In genomic region chr10:11610151-11610854, GRCh38 we compare ENCODE assay signal across 8 cellular contexts. TPM values are rescaled to one million over a fixed set of nuclear protein-coding genes. Genes with fewer than 3 reads are reported as not detected.
A peak's percentile ranks its signal among the peaks of the same experiment; 100 is the strongest.
DNase-seq lines count a peak whose midpoint lies in the region; ATAC-seq and TF ChIP-seq lines count a peak whose summit lies in the region.

No MANE protein-coding gene starts in this region.

- ATAC-seq in SK-N-SH treated with all-trans-retinoic acid at 6 μM for 48 hours (peak; percentile 15; the same call in 2 of the 3 replicates), foreskin keratinocyte (no peak), HG03095 (IDR thresholded peaks at IDR 0.05; ENCODE audit: unreplicated experiment) (no peak), GM18505 (IDR thresholded peaks at IDR 0.05; ENCODE audit: unreplicated experiment) (no peak), HG03469 (IDR thresholded peaks at IDR 0.05; ENCODE audit: unreplicated experiment) (no peak)

- H3K4me3 ChIP-seq in H7 (ENCODE audit: insufficient read depth, low read depth, low read length): peak overlapping the region; percentile 83
- peak overlapping the region; percentile 80 for H3K4me3 ChIP-seq in skeletal muscle satellite cell (ENCODE audit: low read length)

- DNase-seq in H7: no peak
- no peak for DNase-seq in foreskin keratinocyte
- no peak for DNase-seq in NCI-H2171 (lab: John Stamatoyannopoulos, UW)

- peak overlapping the region; percentile 87 for H3K4me2 ChIP-seq in skeletal muscle satellite cell (ENCODE audit: low read length)

- H3K36me3 ChIP-seq in H7 (replicated peaks; ENCODE audit: control insufficient read depth, insufficient read depth, low read length) (no peaks in the 10 kb centered on the region), skeletal muscle satellite cell (ENCODE audit: insufficient read depth, low read length) (no peaks in the 10 kb centered on the region)

- no peaks in the 10 kb centered on the region for H3K9me3 ChIP-seq in skeletal muscle satellite cell (replicated peaks; ENCODE audit: low read length)

- H3K27ac ChIP-seq in foreskin keratinocyte: peak overlapping the region; percentile 56

- peaks cover 6% of the 10 kb centered on the region for H3K4me1 ChIP-seq in foreskin keratinocyte
- H3K4me1 ChIP-seq in skeletal muscle satellite cell (ENCODE audit: control insufficient read depth, insufficient read depth, low read length): peaks cover 20% of the 10 kb centered on the region

- no peaks in the 10 kb centered on the region; the same call in 1 of the 2 replicates for H3K27me3 ChIP-seq in H7 (ENCODE audit: control insufficient read depth, insufficient read depth, low read length)
- H3K27me3 ChIP-seq in foreskin keratinocyte: no peaks in the 10 kb centered on the region
- H3K27me3 ChIP-seq in skeletal muscle satellite cell (ENCODE audit: control insufficient read depth, insufficient read depth, low read length): no peaks in the 10 kb centered on the region

- TF ChIP-seq POLR2A in GM18505 (IDR thresholded peaks at IDR 0.05; ENCODE audit: borderline replicate concordance, extremely low read depth, insufficient read depth, insufficient read length): no peak

- peak overlapping the region; percentile 72 for H3K9ac ChIP-seq in skeletal muscle satellite cell (ENCODE audit: low read depth, low read length)

- TF ChIP-seq CTCF in foreskin keratinocyte (conservative IDR thresholded peaks at IDR 0.05): no peak

TF ChIP-seq in SK-N-SH treated with all-trans-retinoic acid at 6 μM for 48 hours, 23 proteins besides CTCF, POLR2A, EP300 and RAD21:
- no peak for TF ChIP-seq ARNTL (CRISPR knock-in tag; IDR thresholded peaks at IDR 0.05; ENCODE audit: borderline replicate concordance, low read depth)
- no peak for TF ChIP-seq TCF4 (CRISPR knock-in tag; IDR thresholded peaks at IDR 0.05; ENCODE audit: borderline replicate concordance)
- no peak for TF ChIP-seq TOX (CRISPR knock-in tag; IDR thresholded peaks at IDR 0.05; ENCODE audit: borderline replicate concordance)
- TF ChIP-seq OSR1 (CRISPR knock-in tag; IDR thresholded peaks at IDR 0.05): no peak
- TF ChIP-seq ISL1 (CRISPR knock-in tag; IDR thresholded peaks at IDR 0.05): no peak
- TF ChIP-seq GLIS3 (CRISPR knock-in tag; IDR thresholded peaks at IDR 0.05): no peak
- TF ChIP-seq CREB5 (CRISPR knock-in tag; IDR thresholded peaks at IDR 0.05; ENCODE audit: low read depth): no peak
- no peak for TF ChIP-seq ZFP30 (CRISPR knock-in tag; IDR thresholded peaks at IDR 0.05)
- no peak for TF ChIP-seq POU6F1 (CRISPR knock-in tag; IDR thresholded peaks at IDR 0.05; ENCODE audit: borderline replicate concordance, low read depth)
- no peak for TF ChIP-seq ESRRG (CRISPR knock-in tag; IDR thresholded peaks at IDR 0.05)
- no peak for TF ChIP-seq ZNF565 (CRISPR knock-in tag; conservative IDR thresholded peaks at IDR 0.05; ENCODE audit: low read depth)
- no peak for TF ChIP-seq CSDC2 (CRISPR knock-in tag; IDR thresholded peaks at IDR 0.05)
- TF ChIP-seq BACH2 (CRISPR knock-in tag; IDR thresholded peaks at IDR 0.05; ENCODE audit: borderline replicate concordance): no peak
- TF ChIP-seq RARB (CRISPR knock-in tag; IDR thresholded peaks at IDR 0.05): no peak

RNA-seq across cellular contexts. Expression of gene USP6NL, which starts 1.1 kb away (rescaled TPM):
- total RNA-seq in H7 (2014; rRNA removed; shearing (Covaris generic)): 15.9 and 18.2 TPM in 2 replicates
- total RNA-seq in foreskin keratinocyte: 12.5 and 13.1 TPM in 2 replicates
- 5.0 and 5.1 TPM in 2 replicates for polyA plus RNA-seq in foreskin keratinocyte
- total RNA-seq in skeletal muscle satellite cell (2012; rRNA removed): 6.1 and 7.4 TPM in 2 replicates
